ENCODE assay signal across 31 cellular contexts in the genomic region with DNA sequence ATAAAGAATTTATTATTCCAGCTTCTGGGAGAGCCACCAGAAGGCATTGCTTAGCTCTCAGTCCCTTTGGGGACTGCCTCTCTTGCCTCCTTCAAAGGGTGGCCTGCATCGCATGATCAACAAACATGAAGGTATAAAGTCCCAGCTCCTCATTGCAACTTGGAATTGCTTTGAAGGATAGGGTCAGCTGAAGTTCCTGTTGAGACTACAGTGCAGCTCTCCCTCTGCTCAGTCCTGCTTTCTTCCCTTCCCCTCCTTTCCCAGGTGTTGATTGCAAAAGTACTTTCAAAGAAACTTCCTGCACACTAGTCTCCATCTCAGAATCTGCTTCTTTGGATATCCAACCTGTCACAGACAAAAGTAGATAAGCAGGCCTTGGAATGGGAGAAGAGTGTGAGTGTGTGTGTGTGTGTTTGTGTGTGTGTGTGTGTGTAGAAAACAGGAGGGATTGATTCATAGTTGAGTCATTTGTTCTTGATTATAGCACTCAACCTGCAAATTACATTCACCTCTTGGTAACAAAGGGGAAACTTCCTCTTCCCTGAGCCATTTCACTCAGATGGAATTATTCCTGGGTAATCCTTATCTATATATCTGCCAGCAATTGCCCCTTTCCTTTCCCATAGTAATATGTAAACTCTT. TPM values are rescaled to one million over a fixed set of nuclear protein-coding genes. Genes with fewer than 3 reads are reported as not detected.
DNase-seq lines count a peak whose midpoint lies in the region; ATAC-seq, FAIRE-seq and TF ChIP-seq lines count a peak whose summit lies in the region.
"Had no signal": no experiment of that assay in that cellular context is flagged by ENCODE, and none has a peak within 500 bp of the region (broad histone marks: within the 10 kb centered on the region; RNA-seq: fewer than 3 reads in every experiment).

No MANE protein-coding gene starts in this region.

- TF ChIP-seq RAD21 in H1 (IDR thresholded peaks at IDR 0.05 in 1 of 2, conservative IDR thresholded peaks at IDR 0.05 in 1 of 2; ENCODE audit: low read depth in 2 of 2, low read length in 2 of 2), result no peak

- H3K4ac ChIP-seq in H1 (replicated peaks; ENCODE audit: insufficient read length, low read depth, low read length), result no peak overlapping the region

- no peaks in the 10 kb centered on the region for H3K79me1 ChIP-seq in H1 (ENCODE audit: low read depth, low read length)

- no peaks in the 10 kb centered on the region for H3K79me2 ChIP-seq in H1 (ENCODE audit: control insufficient read depth in 1 of 2, insufficient read depth in 2 of 2, low read length in 2 of 2)

- no peaks in the 10 kb centered on the region for H3K23me2 ChIP-seq in H1 (ENCODE audit: low read depth, low read length)

- no peak overlapping the region for H2BK15ac ChIP-seq in H1 (ENCODE audit: low read length)

- H3K9ac ChIP-seq in H1 (replicated peaks in 1 of 4; ENCODE audit: extremely low read depth in 1 of 4, low read depth in 3 of 4, low read length in 3 of 4), result peak overlapping the region in 1 of 4 experiments; percentile 34; a peak in 1 of 7 replicates
- H3K9ac ChIP-seq: BLaER1 had no signal

- H3K36me3 ChIP-seq in H1 (ENCODE audit: control insufficient read depth in 2 of 4, insufficient read depth in 4 of 4, low read length in 3 of 4) (no peaks in the 10 kb centered on the region), mucosa of descending colon (ENCODE audit: low read depth) (no peaks in the 10 kb centered on the region), Peyer's patch (no peaks in the 10 kb centered on the region)
- H3K36me3 ChIP-seq: BLaER1, right atrium auricular region, spleen had no signal

- H4K5ac ChIP-seq in H1 (ENCODE audit: insufficient read length, low read depth, low read length), result no peak overlapping the region

- H3K27me3 ChIP-seq in H1 (replicated peaks in 1 of 4; ENCODE audit: control insufficient read depth in 3 of 4, extremely low read depth in 1 of 4, insufficient read depth in 3 of 4, low read length in 3 of 4), result no peaks in the 10 kb centered on the region
- no peaks in the 10 kb centered on the region for H3K27me3 ChIP-seq in Peyer's patch
- H3K27me3 ChIP-seq: BLaER1, right atrium auricular region, spleen had no signal

- H3K23ac ChIP-seq in H1 (ENCODE audit: insufficient read length), result no peak overlapping the region

- H3K18ac ChIP-seq in H1 (ENCODE audit: extremely low read depth, low read length), result no peak overlapping the region

- H3K14ac ChIP-seq in H1 (ENCODE audit: insufficient read length), result no peak overlapping the region

- no peaks in the 10 kb centered on the region for H4K20me1 ChIP-seq in H1 (replicated peaks in 1 of 2; ENCODE audit: control insufficient read depth in 1 of 2, insufficient read depth in 2 of 2, low read length in 2 of 2)
- H4K20me1 ChIP-seq: BLaER1 had no signal

- peak; percentile 40 for FAIRE-seq in GM12891 (lab: Jason Lieb, UNC)
- no peak for FAIRE-seq in H1 (lab: Jason Lieb, UNC)

- no peak overlapping the region for H2AK5ac ChIP-seq in H1 (ENCODE audit: low read depth, low read length)

- H2BK20ac ChIP-seq in H1 (ENCODE audit: low read length), result no peak overlapping the region

- TF ChIP-seq POLR2A in GM12891 (IDR thresholded peaks at IDR 0.05; ENCODE audit: low read depth, low read length) (no peak), H1 (IDR thresholded peaks at IDR 0.05; ENCODE audit: control extremely low read depth in 1 of 2, low read depth in 2 of 2, low read length in 2 of 2) (no peak), Peyer's patch (IDR thresholded peaks at IDR 0.05) (no peak)

- WGBS in H1 (ENCODE audit: extremely low coverage in 1 of 2, insufficient coverage in 1 of 2, insufficient read length in 1 of 2, insufficient replicate concordance in 2 of 2, low coverage in 1 of 2, low lambda C conversion rate in 2 of 2, missing lambda C conversion rate in 1 of 2), 2 experiments, result 93% methylated on average over 1 of the region's 1 CpG; no CpG with 5 or more reads in 1 of the 2 experiments

- no peak overlapping the region for H2BK5ac ChIP-seq in H1 (ENCODE audit: low read depth, low read length)

- H3K9me3 ChIP-seq in H1 (ENCODE audit: insufficient read depth in 2 of 2, low read depth in 1 of 2, low read length in 1 of 2) (no peaks in the 10 kb centered on the region), mucosa of descending colon (no peaks in the 10 kb centered on the region), Peyer's patch (no peaks in the 10 kb centered on the region)
- H3K9me3 ChIP-seq: BLaER1, Caco-2, right atrium auricular region, spleen had no signal

- CTCF ChIA-PET in RWPE1 (lab: Yijun Ruan, JAX) (no interaction called here), H1 (lab: Charles Lee; ENCODE audit: partially characterized antibody) (interaction anchor here (0.7 to 1.3 kb wide), 3 partner anchors 35 to 1965 kb away, joined by 3 to 5 read pairs (median 3); no protein-coding TSS in a partner anchor)

- TF ChIP-seq CTCF in RWPE1 (conservative IDR thresholded peaks at IDR 0.05; ENCODE audit: low read depth), result no peak
- TF ChIP-seq CTCF in H1 (IDR thresholded peaks at IDR 0.05; ENCODE audit: control extremely low read depth in 1 of 3, insufficient read depth in 1 of 3, low read depth in 1 of 3, low read length in 3 of 3), result no peak
- TF ChIP-seq CTCF in mucosa of descending colon (IDR thresholded peaks at IDR 0.05), result no peak
- no peak for TF ChIP-seq CTCF in Peyer's patch (IDR thresholded peaks at IDR 0.05)
- TF ChIP-seq CTCF in coronary artery (IDR thresholded peaks at IDR 0.05), result no peak

- H3K4me1 ChIP-seq in H1 (replicated peaks in 1 of 4; ENCODE audit: control insufficient read depth in 3 of 4, insufficient read depth in 4 of 4, low read length in 3 of 4), result peaks cover 0 to 4% (median 1%) of the 10 kb centered on the region in 4 experiments; a peak in 2 of 7 replicates
- H3K4me1 ChIP-seq in mucosa of descending colon (ENCODE audit: low read depth), result peaks cover 19% of the 10 kb centered on the region
- no peaks in the 10 kb centered on the region for H3K4me1 ChIP-seq in Peyer's patch
- H3K4me1 ChIP-seq: BLaER1, Caco-2, right atrium auricular region had no signal

- peak overlapping the region; percentile 46; the same call in 1 of the 2 replicates for H2AFZ ChIP-seq in H1 (ENCODE audit: low read length)

- no peak overlapping the region for H4K8ac ChIP-seq in H1 (ENCODE audit: extremely low read depth, insufficient read depth, low read length)

- no peak for DNase-seq in GM12891 (ENCODE audit: insufficient read length, low spot score)
- peak; percentile 21 for DNase-seq in RWPE1 (ENCODE audit: low spot score)
- DNase-seq in H1 (ENCODE audit: low read depth in 1 of 2, low spot score in 2 of 2), result no peak
- peak in 1 of 3 donors; percentile 15 for DNase-seq in mucosa of descending colon
- no peak for DNase-seq in Peyer's patch
- DNase-seq in coronary artery (ENCODE audit: low spot score), result no peak
- DNase-seq: ACHN; activated CD4-positive, alpha-beta memory T cell treated with anti-CD3 and anti-CD28 coated beads for 36 hours; Caco-2; DMS79 treated with DMSO at 0.1 percent for 48 hours; effector memory CD8-positive, alpha-beta T cell; naive thymus-derived CD8-positive, alpha-beta T cell; NCI-H1048; NCI-H2029 treated with DMSO at 0.1 percent for 48 hours; NCI-H226; NCI-H774; Right ventricle myocardium superior; spleen; stimulated activated CD4-positive, alpha-beta T cell treated with anti-CD3 and anti-CD28 coated beads, Interleukin-2, amount 100 ng/mL, for 48 hours; substantia nigra; T1000 had no signal

- intact Hi-C loops in mucosa of descending colon (cut with DNase I, micrococcal nuclease), result no loop called here

- no peak overlapping the region for H2BK12ac ChIP-seq in H1 (ENCODE audit: low read depth, low read length)

- no peak overlapping the region for H3K56ac ChIP-seq in H1 (replicated peaks; ENCODE audit: insufficient read length, low read depth, low read length)

- no peak overlapping the region for H3K4me2 ChIP-seq in H1 (ENCODE audit: insufficient read depth in 1 of 2, low read depth in 2 of 2, low read length in 2 of 2)
- H3K4me2 ChIP-seq: BLaER1 had no signal

- H3K4me3 ChIP-seq in H1 (ENCODE audit: extremely low read depth in 1 of 4, insufficient read depth in 2 of 4, low read depth in 3 of 4, low read length in 4 of 4), result no peak overlapping the region
- no peak overlapping the region for H3K4me3 ChIP-seq in mucosa of descending colon
- no peak overlapping the region for H3K4me3 ChIP-seq in Peyer's patch
- no peak overlapping the region for H3K4me3 ChIP-seq in coronary artery
- H3K4me3 ChIP-seq: BLaER1, right atrium auricular region, spleen had no signal

- no peak for TF ChIP-seq EP300 in H1 (IDR thresholded peaks at IDR 0.05; ENCODE audit: borderline replicate concordance in 1 of 2, low read depth in 2 of 2, low read length in 2 of 2)

- POLR2A ChIA-PET in RWPE1 (lab: Yijun Ruan, JAX; ENCODE audit: low non-redundant PET) (no interaction called here), H1 (lab: Charles Lee; ENCODE audit: partially characterized antibody) (no interaction called here)

- no peak overlapping the region for H3K27ac ChIP-seq in RWPE1
- no peak overlapping the region for H3K27ac ChIP-seq in H1 (ENCODE audit: low read depth, low read length)
- peak overlapping the region in 1 of 4 donors; percentile 34 for H3K27ac ChIP-seq in Peyer's patch
- H3K27ac ChIP-seq in coronary artery, result no peak overlapping the region
- H3K27ac ChIP-seq: BLaER1, right atrium auricular region, spleen had no signal

- H2BK120ac ChIP-seq in H1 (replicated peaks; ENCODE audit: low read depth, low read length), result no peak overlapping the region

- no peak overlapping the region for H4K91ac ChIP-seq in H1 (replicated peaks; ENCODE audit: insufficient read length, low read length)

- peak; percentile 93 for ATAC-seq in mucosa of descending colon
- no peak for ATAC-seq in HG03457 (IDR thresholded peaks at IDR 0.05; ENCODE audit: unreplicated experiment)
- ATAC-seq: effector memory CD8-positive, alpha-beta T cell; HCT116; naive thymus-derived CD8-positive, alpha-beta T cell; WTC11 had no signal

RNA-seq across cellular contexts. Expression of gene CCR8, which starts 13.7 kb away (rescaled TPM):
- polyA plus RNA-seq in GM12891 (2012; ENCODE audit: low read depth, missing spikeins), result 4.6 TPM
- total RNA-seq in H1 (2021; fragmentation: NEBNext Ultra II Directional; extraction: Animal tissue kit (Norgen Biotek cat#: 25700)), result not detected in 2 replicates
- polyA plus RNA-seq in H1 (2011; rRNA removed), result 0.33 and 0.35 TPM in 2 replicates
- polyA plus RNA-seq in H1 (2011; cell fraction: cytosol; rRNA removed), result 0.12 TPM
- polyA plus RNA-seq in H1 (2011; cell fraction: nucleus; rRNA removed), result 0.56 TPM
- polyA plus RNA-seq in H1 (2012, experiment 1 of 2), result 0.18 to 0.56 TPM (median 0.33 TPM) in 4 replicates
- polyA plus RNA-seq in H1 (2012, experiment 2 of 2), result not detected
- 0.16 TPM for polyA plus RNA-seq in H1 (2013, experiment 1 of 2)
- polyA plus RNA-seq in H1 (2013, experiment 2 of 2), result 0.20 TPM
- 1.5 TPM in 2 replicates for polyA minus RNA-seq in H1 (2011; rRNA and poly(A)+ RNA removed)
- not detected for polyA minus RNA-seq in H1 (2011; cell fraction: cytosol; rRNA and poly(A)+ RNA removed)
- 0.70 TPM for polyA minus RNA-seq in H1 (2011; cell fraction: nucleus; rRNA and poly(A)+ RNA removed)
- total RNA-seq in mucosa of descending colon, result under 1 TPM in 1 of 3 donors, not detected in 2; 0.36 TPM
- not detected for total RNA-seq in Peyer's patch
- total RNA-seq: Caco-2; fibroblast of lung; LHCN-M2; mesenteric fat pad; naive thymus-derived CD8-positive, alpha-beta T cell; osteoblast; right atrium auricular region; Right ventricle myocardium superior; urinary bladder had no signal
- polyA plus RNA-seq: fibroblast of lung, urinary bladder had no signal

RNA-seq across cellular contexts. Expression of gene SLC25A38, which starts 40.0 kb away (rescaled TPM):
- 28.4 TPM for polyA plus RNA-seq in GM12891 (2012; ENCODE audit: low read depth, missing spikeins)
- total RNA-seq in H1 (2021; fragmentation: NEBNext Ultra II Directional; extraction: Animal tissue kit (Norgen Biotek cat#: 25700)), result 37.3 and 41.2 TPM in 2 replicates
- polyA plus RNA-seq in H1 (2011; rRNA removed), result 45.8 and 49.9 TPM in 2 replicates
- 47.5 TPM for polyA plus RNA-seq in H1 (2011; cell fraction: cytosol; rRNA removed)
- 61.3 TPM for polyA plus RNA-seq in H1 (2011; cell fraction: nucleus; rRNA removed)
- 39.7 to 42.3 TPM (median 40.9 TPM) in 4 replicates for polyA plus RNA-seq in H1 (2012, experiment 1 of 2)
- polyA plus RNA-seq in H1 (2012, experiment 2 of 2), result 52.9 TPM
- 30.1 TPM for polyA plus RNA-seq in H1 (2013, experiment 1 of 2)
- polyA plus RNA-seq in H1 (2013, experiment 2 of 2), result 28.8 TPM
- polyA minus RNA-seq in H1 (2011; rRNA and poly(A)+ RNA removed), result 54.0 and 57.1 TPM in 2 replicates
- 33.5 TPM for polyA minus RNA-seq in H1 (2011; cell fraction: cytosol; rRNA and poly(A)+ RNA removed)
- 26.5 TPM for polyA minus RNA-seq in H1 (2011; cell fraction: nucleus; rRNA and poly(A)+ RNA removed)
- 10 to 100 TPM; 29.3 to 35.3 (median 34.4) TPM for total RNA-seq in mucosa of descending colon
- 10 to 100 TPM; 15.8 to 35.5 (median 28.4) TPM for total RNA-seq in Peyer's patch
